17 cellular contexts compared by ENCODE assay signal in the genomic region with DNA sequence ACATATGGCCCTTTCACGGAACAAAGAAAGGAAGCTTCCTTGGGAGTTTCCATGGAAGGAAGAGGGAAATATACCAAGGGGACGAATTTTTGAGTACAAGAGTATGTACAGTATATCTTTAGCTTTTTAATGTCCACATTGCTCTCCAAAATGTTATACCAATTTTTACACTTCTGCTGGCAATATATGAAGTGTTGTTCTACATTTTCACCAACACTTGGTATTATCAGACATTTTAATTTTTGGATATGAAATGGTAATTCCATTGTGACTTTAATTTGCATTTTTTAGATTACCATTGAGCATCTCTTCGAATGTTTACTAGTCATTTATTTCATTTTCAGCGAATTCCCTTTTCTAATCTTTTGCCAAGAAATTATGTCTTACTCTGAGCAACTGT. TPM values are rescaled to one million over a fixed set of nuclear protein-coding genes. Genes with fewer than 3 reads are reported as not detected.
DNase-seq lines count a peak whose midpoint lies in the region; ATAC-seq and TF ChIP-seq lines count a peak whose summit lies in the region.
"Had no signal": no experiment of that assay in that cellular context is flagged by ENCODE, and none has a peak within 500 bp of the region (broad histone marks: within the 10 kb centered on the region; RNA-seq: fewer than 3 reads in every experiment).

No MANE protein-coding gene starts in this region.

- H3K36me3 ChIP-seq in GM23248 (ENCODE audit: low read depth) (no peaks in the 10 kb centered on the region), Panc1 (ENCODE audit: control insufficient read depth, insufficient read depth, low read length) (no peaks in the 10 kb centered on the region; the same call in none of the 2 replicates), esophagus squamous epithelium (no peaks in the 10 kb centered on the region), osteoblast (ENCODE audit: insufficient read depth, low read length) (no peaks in the 10 kb centered on the region)

- no TSS peak for BruUV-seq in Panc1 (replicated peaks; lab: Mats Ljungman, UMichigan)

- no peak for ATAC-seq in Panc1

- H3K9me2 ChIP-seq in GM23248 (ENCODE audit: insufficient read depth) = no peaks in the 10 kb centered on the region

- H3K27me3 ChIP-seq in GM23248 (replicated peaks; ENCODE audit: insufficient read depth) (no peaks in the 10 kb centered on the region), Panc1 (ENCODE audit: control insufficient read depth, insufficient read depth, low read length) (no peaks in the 10 kb centered on the region), esophagus squamous epithelium (no peaks in the 10 kb centered on the region), osteoblast (ENCODE audit: insufficient read depth, low read length) (no peaks in the 10 kb centered on the region)

- no peaks in the 10 kb centered on the region for H4K20me1 ChIP-seq in GM23248 (ENCODE audit: insufficient read depth)
- no peaks in the 10 kb centered on the region for H4K20me1 ChIP-seq in osteoblast (ENCODE audit: insufficient read depth, low read length)

- TF ChIP-seq POLR2A in esophagus squamous epithelium (IDR thresholded peaks at IDR 0.05) = no peak

- in situ Hi-C loops in GM23248 (cut with MboI) (no loop called here), Panc1 (cut with HindIII; ENCODE audit: low pct_unique_long_range_greater_than_20kb, low sequenced_read_pairs) (no loop called here)

- intact Hi-C loops in Panc1 (cut with micrococcal nuclease; ENCODE audit: unreplicated experiment) (loop anchor here (10.0 kb wide), 1 partner anchor 167 kb away; the partner anchor contains the start of gene BOLA1), esophagus squamous epithelium (cut with DNase I) (no loop called here)

- H3K4me3 ChIP-seq in GM23248 (no peak overlapping the region), Panc1 (ENCODE audit: low read depth in 2 of 2, low read length in 2 of 2) (no peak overlapping the region), esophagus squamous epithelium (no peak overlapping the region), osteoblast (ENCODE audit: insufficient read depth, low read length) (no peak overlapping the region)
- H3K4me3 ChIP-seq: K562 had no signal

- H3K79me2 ChIP-seq in GM23248 (ENCODE audit: insufficient read depth) = peaks cover 11% of the 10 kb centered on the region; the same call in 1 of the 2 replicates
- H3K79me2 ChIP-seq in osteoblast (ENCODE audit: insufficient read depth, low read length) = peaks cover 13% of the 10 kb centered on the region

- H3K4me1 ChIP-seq in GM23248 (ENCODE audit: insufficient read depth) = peaks cover 30% of the 10 kb centered on the region
- peaks cover 16% of the 10 kb centered on the region; the same call in 1 of the 2 replicates for H3K4me1 ChIP-seq in Panc1 (ENCODE audit: control insufficient read depth, insufficient read depth, low read length)
- peaks cover 7 to 41% (median 23%) of the 10 kb centered on the region in 3 donors for H3K4me1 ChIP-seq in esophagus squamous epithelium
- peaks cover 24% of the 10 kb centered on the region for H3K4me1 ChIP-seq in osteoblast (ENCODE audit: insufficient read depth, low read length)

- POLR2A ChIA-PET in Panc1 (lab: Charles Lee) = no interaction called here

- H3K4me2 ChIP-seq in GM23248 (ENCODE audit: unreplicated experiment) (no peak overlapping the region), osteoblast (ENCODE audit: insufficient read depth, low read length) (peak overlapping the region; percentile 7)

- H3K27ac ChIP-seq in GM23248 = peak overlapping the region; percentile 79
- peak overlapping the region; percentile 58 for H3K27ac ChIP-seq in Panc1 (ENCODE audit: low read length)
- peak overlapping the region; percentile 35 to 76 (median 55) for H3K27ac ChIP-seq in esophagus squamous epithelium
- peak overlapping the region; percentile 29 for H3K27ac ChIP-seq in osteoblast (ENCODE audit: low read depth, low read length)

- H2AFZ ChIP-seq in GM23248 (no peak overlapping the region), osteoblast (ENCODE audit: low read length) (no peak overlapping the region)

- no peaks in the 10 kb centered on the region for H3K9me3 ChIP-seq in GM23248 (ENCODE audit: low read depth)
- H3K9me3 ChIP-seq in Panc1 (ENCODE audit: control insufficient read depth, insufficient read depth, low read depth, low read length) = no peaks in the 10 kb centered on the region
- no peaks in the 10 kb centered on the region for H3K9me3 ChIP-seq in esophagus squamous epithelium
- H3K9me3 ChIP-seq in osteoblast (ENCODE audit: low read depth, low read length) = no peaks in the 10 kb centered on the region

- WGBS in GM23248 (ENCODE audit: low coverage in 1 of 2, low lambda C conversion rate in 2 of 2, missing lambda C conversion rate in 2 of 2), 2 experiments = 94 to 96% methylated on average over 4 of the region's 4 CpGs
- WGBS in esophagus squamous epithelium, 2 donors = 55 to 62% methylated on average over 4 of the region's 4 CpGs

- no peak for DNase-seq in GM23248
- DNase-seq in Panc1 (ENCODE audit: low read depth, low spot score) = no peak
- DNase-seq in esophagus squamous epithelium (lab: John Stamatoyannopoulos, UW) = no peak
- no peak for DNase-seq in osteoblast (ENCODE audit: insufficient read length, low spot score, missing footprints)
- DNase-seq in 8988T = no peak
- DNase-seq in NCI-H748 treated with DMSO at 0.1 percent for 48 hours (lab: John Stamatoyannopoulos, UW) = no peak
- DNase-seq in putamen (ENCODE audit: low spot score) = no peak
- DNase-seq in iPS-NIHi7 (ENCODE audit: extremely low spot score) = no peak
- DNase-seq: CD4-positive, CD25-positive, alpha-beta regulatory T cell; H9; NCI-H1417; NCI-H187 treated with DMSO at 0.1 percent for 48 hours; NCI-H446; NCI-H69; NK-92 treated with Interleukin-12 subunit alpha and Interleukin-12 subunit beta, amount 100 ng/mL, for 24 hours; OCI-M1 had no signal

- peak overlapping the region; percentile 46 for H3K9ac ChIP-seq in GM23248

- CTCF ChIA-PET in Panc1 (lab: Charles Lee) = no interaction called here

- peaks cover 19% of the 10 kb centered on the region for H3F3A ChIP-seq in GM23248 (ENCODE audit: insufficient read depth)

- TF ChIP-seq CTCF in Panc1 (IDR thresholded peaks at IDR 0.05) = no peak
- TF ChIP-seq CTCF in esophagus squamous epithelium (IDR thresholded peaks at IDR 0.05) = no peak
- no peak for TF ChIP-seq CTCF in osteoblast (IDR thresholded peaks at IDR 0.05; ENCODE audit: extremely low read depth, low read depth, low read length)

RNA-seq across cellular contexts. Expression of gene VPS45, which starts 5.5 kb away (rescaled TPM):
- 42.0 and 49.2 TPM in 2 replicates for total RNA-seq in GM23248 (2014; rRNA removed; shearing (Covaris generic))
- polyA plus RNA-seq in GM23248 (2016; fragmentation: Nextera tagmentation; extraction: Ambion mirVana) = 38.9 and 41.7 TPM in 2 replicates
- total RNA-seq in Panc1 (2021; ENCODE audit: unreplicated experiment) (24.9 TPM), esophagus squamous epithelium (10 to 100 TPM; 23.4 to 31.7 (median 29.1) TPM), osteoblast (36.9 and 42.1 TPM in 2 replicates)
- 14.6 TPM for polyA plus RNA-seq in Panc1 (2012; ENCODE audit: insufficient read length)

RNA-seq across cellular contexts. Expression of gene OTUD7B, which starts 51.6 kb away (rescaled TPM):
- total RNA-seq in GM23248 (2014; rRNA removed; shearing (Covaris generic)) = 20.1 and 20.2 TPM in 2 replicates
- polyA plus RNA-seq in GM23248 (2016; fragmentation: Nextera tagmentation; extraction: Ambion mirVana) = 3.1 and 3.5 TPM in 2 replicates
- total RNA-seq in Panc1 (2021; ENCODE audit: unreplicated experiment) (24.1 TPM), esophagus squamous epithelium (10 to 100 TPM in 1 of 4 donors, 1 to 10 TPM in 3; 8.5 to 12.6 (median 9.1) TPM), osteoblast (18.3 and 18.5 TPM in 2 replicates)
- polyA plus RNA-seq in Panc1 (2012; ENCODE audit: insufficient read length) = 11.0 TPM

Comparison
In these comparisons a context has a peak if more than half of its experiments do, and no peak if none do; other contexts are left out.
1. H3K27ac ChIP-seq: peak in every context shown above with its lines; median percentile 79 in GM23248; 58 in Panc1; 55 in esophagus squamous epithelium; 29 in osteoblast.